Comparison of ENCODE assay signal across 21 cellular contexts in the genomic region with DNA sequence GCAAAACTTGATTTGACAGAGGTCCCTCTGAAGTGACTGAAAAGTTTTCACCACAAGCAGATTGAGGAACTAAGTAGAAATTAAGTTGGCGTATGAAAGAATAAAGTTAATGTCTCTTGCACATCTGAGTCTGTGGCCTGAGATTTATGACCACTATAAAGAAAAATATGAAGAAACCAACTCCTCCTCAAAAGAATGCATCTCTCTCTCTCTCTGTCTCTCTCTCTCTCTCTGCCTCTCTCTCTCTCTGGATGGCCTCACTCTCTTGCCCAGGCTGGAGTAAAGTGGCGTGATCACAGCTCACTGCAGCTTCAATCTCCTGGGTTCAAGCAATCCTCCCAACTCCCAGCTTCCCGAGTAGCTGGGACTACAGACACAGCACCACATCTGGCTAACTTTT.
"Had no signal": no experiment of that assay in that cellular context is flagged by ENCODE, and none has a peak within 500 bp of the region (broad histone marks: within the 10 kb centered on the region; RNA-seq: fewer than 3 reads in every experiment).

No MANE protein-coding gene starts in this region.

- H3K4me2 ChIP-seq: smooth muscle cell had no signal

- H3K27ac Mint-ChIP-seq: activated naive CD4-positive, alpha-beta T cell treated with anti-CD3 and anti-CD28 coated beads, Interleukin-2, amount 10 ng/mL, durations not matched to agents 7 days and 5 days had no signal

- DNase-seq: activated CD4-positive, alpha-beta T cell treated with anti-CD3 and anti-CD28 coated beads, Interleukin-2, amount 50 U/mL, for 1 hour; activated CD8-positive, alpha-beta memory T cell treated with anti-CD3 and anti-CD28 coated beads, Interleukin-2, amount 50 U/mL, for 4 hours; activated effector memory CD4-positive, alpha-beta T cell treated with Interleukin-2 at 50 U/mL for 16 hours; activated naive CD4-positive, alpha-beta T cell treated with anti-CD3 and anti-CD28 coated beads, Interleukin-2, amount 10 ng/mL, durations not matched to agents 7 days and 5 days; activated T-cell treated with anti-CD3 and anti-CD28 coated beads, Interleukin-2, amount 50 U/mL, for 4 hours; cerebellar nuclear complex; cortex of kidney; gastrocnemius medialis; head of caudate nucleus; kidney; midbrain; psoas muscle; right cardiac atrium; stimulated activated CD4-positive, alpha-beta T cell treated with anti-CD3 and anti-CD28 coated beads, Interleukin-4, amount 100 ng/mL, for 1 hour; T-helper 1 cell; T-helper 9 cell had no signal

- H3K36me3 Mint-ChIP-seq: activated naive CD4-positive, alpha-beta T cell treated with anti-CD3 and anti-CD28 coated beads, Interleukin-2, amount 10 ng/mL, durations not matched to agents 7 days and 5 days had no signal

- H3K9me3 ChIP-seq: gastrocnemius medialis, psoas muscle, thoracic aorta, upper lobe of left lung had no signal

- H3K36me3 ChIP-seq: gastrocnemius medialis, thoracic aorta, upper lobe of left lung had no signal

- H3K4me1 ChIP-seq: gastrocnemius medialis, psoas muscle had no signal

- ATAC-seq: activated CD4-positive, CD25-positive, alpha-beta regulatory T cell treated with anti-CD3 and anti-CD28 coated beads, Interleukin-2, amount 50 U/mL, for 24 hours; activated T-cell treated with anti-CD3 and anti-CD28 coated beads, Interleukin-2, amount 50 U/mL, for 4 hours; gastrocnemius medialis; psoas muscle had no signal

- H3K27ac ChIP-seq: gastrocnemius medialis, psoas muscle, thoracic aorta, upper lobe of left lung had no signal

- H3K9me3 Mint-ChIP-seq: activated naive CD4-positive, alpha-beta T cell treated with anti-CD3 and anti-CD28 coated beads, Interleukin-2, amount 10 ng/mL, durations not matched to agents 7 days and 5 days; activated T-cell treated with anti-CD3 and anti-CD28 coated beads, Interleukin-2, amount 50 U/mL, for 4 hours had no signal

- H3K4me3 ChIP-seq: gastrocnemius medialis, lung, psoas muscle, smooth muscle cell, thoracic aorta, upper lobe of left lung had no signal

- H3K27me3 ChIP-seq: gastrocnemius medialis, upper lobe of left lung had no signal

- H3K4me3 Mint-ChIP-seq: activated naive CD4-positive, alpha-beta T cell treated with anti-CD3 and anti-CD28 coated beads, Interleukin-2, amount 10 ng/mL, durations not matched to agents 7 days and 5 days; activated T-cell treated with anti-CD3 and anti-CD28 coated beads, Interleukin-2, amount 50 U/mL, for 4 hours had no signal
